Comparison of ENCODE assay signal across 21 cellular contexts in genomic region chr9:129156163-129156562, GRCh38. TPM values are rescaled to one million over a fixed set of nuclear protein-coding genes. Genes with fewer than 3 reads are reported as not detected.
DNase-seq lines count a peak whose midpoint lies in the region; ATAC-seq and TF ChIP-seq lines count a peak whose summit lies in the region.
"Had no signal": no experiment of that assay in that cellular context is flagged by ENCODE, and none has a peak within 500 bp of the region (broad histone marks: within the 10 kb centered on the region; RNA-seq: fewer than 3 reads in every experiment).

No MANE protein-coding gene starts in this region.

- no peak for DNase-seq in RWPE1 (ENCODE audit: low spot score)
- DNase-seq in osteoblast (ENCODE audit: insufficient read length, low spot score, missing footprints), result peak; percentile 77
- no peak for DNase-seq in breast epithelium (ENCODE audit: low spot score in 2 of 2)
- no peak for DNase-seq in PC-3
- DNase-seq in iPS-NIHi7 (ENCODE audit: extremely low spot score), result no peak
- DNase-seq in DMS79 treated with DMSO at 0.1 percent for 48 hours (lab: John Stamatoyannopoulos, UW), result no peak
- DNase-seq: 8988T; ACHN; BE2C; C1 segment of cervical spinal cord; CD4-positive, alpha-beta memory T cell; CD4-positive, CD25-positive, alpha-beta regulatory T cell; CD8-positive, alpha-beta memory T cell; COR-L47; DMS 273 treated with DMSO at 0.1 percent for 48 hours; DMS153; DMS53; DMS79; GF-D8 had no signal

- peak overlapping the region; percentile 3; the same call in 1 of the 2 replicates for H3K27ac ChIP-seq in RWPE1
- H3K27ac ChIP-seq in mesodermal cell (ENCODE audit: low read depth, low read length, severe bottlenecking), result peak overlapping the region; percentile 2
- H3K27ac ChIP-seq in osteoblast (ENCODE audit: low read depth, low read length), result no peak overlapping the region
- H3K27ac ChIP-seq in breast epithelium, result no peak overlapping the region
- H3K27ac ChIP-seq in PC-3 (ENCODE audit: low read length), result no peak overlapping the region
- H3K27ac ChIP-seq: BLaER1 had no signal

- H3K4me2 ChIP-seq in osteoblast (ENCODE audit: insufficient read depth, low read length), result no peak overlapping the region
- H3K4me2 ChIP-seq in PC-3 (ENCODE audit: low read length), result no peak overlapping the region
- H3K4me2 ChIP-seq: BLaER1 had no signal

- POLR2A ChIA-PET in RWPE1 (lab: Yijun Ruan, JAX; ENCODE audit: low non-redundant PET), result no interaction called here
- POLR2A ChIA-PET in PC-3 (lab: Charles Lee; ENCODE audit: unreplicated experiment), result no interaction called here

- ATAC-seq in PC-3, result no peak

- no peak overlapping the region for H3K9ac ChIP-seq in PC-3 (ENCODE audit: low read length)
- H3K9ac ChIP-seq: BLaER1 had no signal

- CTCF ChIA-PET in RWPE1 (lab: Yijun Ruan, JAX) (interaction anchor here (0.6 to 2.2 kb wide), 2 partner anchors 14 to 252 kb away, joined by 3 to 14 read pairs; no protein-coding TSS in a partner anchor), PC-3 (lab: Charles Lee) (no interaction called here)

- H4K20me1 ChIP-seq in osteoblast (ENCODE audit: insufficient read depth, low read length) (no peaks in the 10 kb centered on the region), PC-3 (ENCODE audit: low read length) (no peaks in the 10 kb centered on the region)
- H4K20me1 ChIP-seq: BLaER1 had no signal

- H3K36me3 ChIP-seq in mesodermal cell (ENCODE audit: control insufficient read depth, insufficient read depth, low read length) (peaks cover 48% of the 10 kb centered on the region), osteoblast (ENCODE audit: insufficient read depth, low read length) (no peaks in the 10 kb centered on the region), breast epithelium (no peaks in the 10 kb centered on the region), PC-3 (ENCODE audit: low read depth, low read length) (no peaks in the 10 kb centered on the region)

- WGBS in mesodermal cell (ENCODE audit: insufficient coverage in 2 of 2), 2 experiments, result 95 to 96% methylated on average over 9 to 10 of the region's 10 CpGs

- H2AFZ ChIP-seq in osteoblast (ENCODE audit: low read length) (no peak overlapping the region), PC-3 (ENCODE audit: low read length) (no peak overlapping the region)

- no TSS peak for BruUV-seq in PC-3 (replicated peaks; lab: Mats Ljungman, UMichigan)

- H3K79me2 ChIP-seq in osteoblast (ENCODE audit: insufficient read depth, low read length) (no peaks in the 10 kb centered on the region), PC-3 (ENCODE audit: low read length) (no peaks in the 10 kb centered on the region)

- H3K27me3 ChIP-seq in osteoblast (ENCODE audit: insufficient read depth, low read length) (no peaks in the 10 kb centered on the region), breast epithelium (no peaks in the 10 kb centered on the region), PC-3 (ENCODE audit: low read length) (no peaks in the 10 kb centered on the region)
- H3K27me3 ChIP-seq: BE2C, BLaER1 had no signal

- H3K4me3 ChIP-seq in mesodermal cell (ENCODE audit: extremely low read depth, insufficient read depth, low read length, poor library complexity, severe bottlenecking), result no peak overlapping the region
- H3K4me3 ChIP-seq in osteoblast (ENCODE audit: insufficient read depth, low read length), result no peak overlapping the region
- H3K4me3 ChIP-seq in breast epithelium, result no peak overlapping the region
- no peak overlapping the region for H3K4me3 ChIP-seq in PC-3 (ENCODE audit: low read length)
- H3K4me3 ChIP-seq: BLaER1 had no signal

- no peak for TF ChIP-seq CTCF in RWPE1 (conservative IDR thresholded peaks at IDR 0.05; ENCODE audit: low read depth)
- no peak for TF ChIP-seq CTCF in osteoblast (IDR thresholded peaks at IDR 0.05; ENCODE audit: extremely low read depth, low read depth, low read length)
- TF ChIP-seq CTCF in breast epithelium (IDR thresholded peaks at IDR 0.05), result no peak
- no peak for TF ChIP-seq CTCF in PC-3 (conservative IDR thresholded peaks at IDR 0.05; ENCODE audit: low read depth, low read length)

- H3K9me3 ChIP-seq in mesodermal cell (ENCODE audit: control insufficient read depth, low read length) (no peaks in the 10 kb centered on the region), osteoblast (ENCODE audit: low read depth, low read length) (no peaks in the 10 kb centered on the region), breast epithelium (no peaks in the 10 kb centered on the region), PC-3 (ENCODE audit: low read length) (no peaks in the 10 kb centered on the region)
- H3K9me3 ChIP-seq: BE2C, BLaER1 had no signal

- H3K4me1 ChIP-seq in mesodermal cell (ENCODE audit: control insufficient read depth, insufficient read depth, low read length, poor library complexity, severe bottlenecking), result no peaks in the 10 kb centered on the region
- H3K4me1 ChIP-seq in osteoblast (ENCODE audit: insufficient read depth, low read length), result no peaks in the 10 kb centered on the region
- no peaks in the 10 kb centered on the region for H3K4me1 ChIP-seq in breast epithelium
- H3K4me1 ChIP-seq in PC-3 (ENCODE audit: insufficient read depth, low read length), result no peaks in the 10 kb centered on the region
- H3K4me1 ChIP-seq: BE2C had no signal

- no peaks in the 10 kb centered on the region for H3K9me2 ChIP-seq in PC-3 (replicated peaks; ENCODE audit: low read length)

- no peaks in the 10 kb centered on the region for H3F3A ChIP-seq in PC-3 (ENCODE audit: low read length, unreplicated experiment)

- intact Hi-C loops in breast epithelium (cut with DNase I; ENCODE audit: low total_unique reads) (no loop called here), PC-3 (cut with micrococcal nuclease) (no loop called here)

- TF ChIP-seq POLR2A in breast epithelium (IDR thresholded peaks at IDR 0.05), result no peak

RNA-seq across cellular contexts. Expression of gene IER5L, which starts 21.9 kb away (rescaled TPM):
- 75.6 TPM for polyA plus RNA-seq in mesodermal cell (2013, experiment 1 of 2)
- 55.6 TPM for polyA plus RNA-seq in mesodermal cell (2013, experiment 2 of 2)
- total RNA-seq in osteoblast (86.1 and 104 TPM in 2 replicates), breast epithelium (10 to 100 TPM in 2 of 3 donors, 1 to 10 TPM in 1; 4.3 to 18.4 (median 18.1) TPM), PC-3 (2014; rRNA removed) (42.8 and 46.1 TPM in 2 replicates)
- polyA plus RNA-seq: CD4-positive, CD25-positive, alpha-beta regulatory T cell had no signal

RNA-seq across cellular contexts. Expression of gene PTPA, which starts 44.9 kb away (rescaled TPM):
- 128 TPM for polyA plus RNA-seq in mesodermal cell (2013, experiment 1 of 2)
- polyA plus RNA-seq in mesodermal cell (2013, experiment 2 of 2), result 108 TPM
- total RNA-seq in osteoblast, result 64.8 and 73.5 TPM in 2 replicates
- 10 to 100 TPM; 34.2 to 83.4 (median 71.1) TPM for total RNA-seq in breast epithelium
- total RNA-seq in PC-3 (2014; rRNA removed), result 138 and 154 TPM in 2 replicates

RNA-seq across cellular contexts. Expression of gene CRAT, which starts 45.6 kb away (rescaled TPM):
- 27.2 TPM for polyA plus RNA-seq in mesodermal cell (2013, experiment 1 of 2)
- polyA plus RNA-seq in mesodermal cell (2013, experiment 2 of 2), result 24.9 TPM
- total RNA-seq in osteoblast, result 64.8 and 79.6 TPM in 2 replicates
- 10 to 100 TPM; 18.7 to 74.7 (median 35.7) TPM for total RNA-seq in breast epithelium
- 12.8 and 16.1 TPM in 2 replicates for total RNA-seq in PC-3 (2014; rRNA removed)

Comparison
In these comparisons a context has a peak if more than half of its experiments do, and no peak if none do; other contexts are left out.
1. H3K27ac ChIP-seq: peak in RWPE1 (single experiment) and mesodermal cell (single experiment); none in osteoblast (single experiment), breast epithelium (0 of 2) and PC-3 (single experiment).